In the genomic region with DNA sequence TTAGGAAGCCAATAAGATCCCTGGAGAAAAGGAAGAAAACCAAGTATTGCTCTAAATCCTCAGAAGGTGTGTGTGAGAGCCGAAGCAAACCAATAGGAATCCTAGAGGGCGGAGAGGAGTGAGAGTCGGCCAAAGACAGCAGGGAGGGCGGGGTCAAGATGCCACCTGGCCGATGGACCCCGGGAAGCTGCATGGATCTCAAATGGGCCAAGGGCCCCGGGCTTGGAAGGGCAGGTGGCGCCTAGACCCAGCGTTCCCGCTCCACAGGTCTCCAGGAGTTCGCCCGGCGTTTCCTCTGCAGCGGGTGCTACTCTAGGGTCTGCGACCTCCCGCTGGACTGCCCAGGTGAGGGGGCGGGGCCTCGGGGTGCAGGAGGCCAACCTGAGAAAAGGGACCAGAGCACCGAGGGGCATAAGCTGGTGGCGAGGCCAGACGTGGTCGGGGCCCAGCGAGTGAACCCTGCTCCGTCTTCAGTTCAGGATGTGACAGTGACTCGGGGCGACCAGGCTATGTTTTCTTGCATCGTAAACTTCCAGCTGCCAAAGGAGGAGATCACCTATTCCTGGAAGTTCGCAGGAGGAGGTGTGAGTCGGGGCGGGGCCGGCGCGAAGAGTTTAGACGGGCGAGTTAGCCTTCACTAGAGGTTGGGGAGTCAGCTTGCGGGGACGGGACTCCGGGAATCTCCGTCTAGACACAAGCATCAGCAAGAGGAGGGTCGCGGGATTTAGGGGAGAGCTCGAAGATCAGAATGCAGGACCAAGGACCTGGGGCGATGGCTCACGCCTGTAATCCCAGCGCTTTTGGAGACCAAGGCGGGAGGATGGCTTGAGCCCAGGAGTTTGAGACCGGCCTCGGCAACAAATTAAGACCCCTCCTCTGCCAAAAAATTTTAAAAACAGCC, we compare ENCODE assay signal across 8 cellular contexts. TPM values are rescaled to one million over a fixed set of nuclear protein-coding genes. Genes with fewer than 3 reads are reported as not detected.
DNase-seq lines count a peak whose midpoint lies in the region; ATAC-seq and TF ChIP-seq lines count a peak whose summit lies in the region.

No MANE protein-coding gene starts in this region.

- peaks cover 12% of the 10 kb centered on the region for H3K36me3 Mint-ChIP-seq in activated T-cell treated with anti-CD3 and anti-CD28 coated beads, Interleukin-2, amount 50 U/mL, for 4 hours (ENCODE audit: insufficient read depth)

- peaks cover 31% of the 10 kb centered on the region for H3K4me1 Mint-ChIP-seq in activated T-cell treated with anti-CD3 and anti-CD28 coated beads, Interleukin-2, amount 50 U/mL, for 4 hours (ENCODE audit: low read depth)

- no peaks in the 10 kb centered on the region for H3K9me3 ChIP-seq in right cardiac atrium (ENCODE audit: control insufficient read depth, low read length)
- H3K9me3 ChIP-seq in psoas muscle: no peaks in the 10 kb centered on the region

- intact Hi-C loops in right cardiac atrium (cut with DNase I) (no loop called here), psoas muscle (cut with DNase I) (no loop called here)

- no peak for TF ChIP-seq CTCF in GM12875 (IDR thresholded peaks at IDR 0.05; ENCODE audit: borderline replicate concordance, insufficient read depth, low read depth, low read length)
- TF ChIP-seq CTCF in psoas muscle (IDR thresholded peaks at IDR 0.05): no peak

- H3K4me1 ChIP-seq in right cardiac atrium (ENCODE audit: control insufficient read depth, insufficient read depth, low read length) (peaks cover 14% of the 10 kb centered on the region), psoas muscle (peaks cover 6% of the 10 kb centered on the region)

- ATAC-seq in activated T-cell treated with anti-CD3 and anti-CD28 coated beads, Interleukin-2, amount 50 U/mL, for 4 hours: no peak
- ATAC-seq in right cardiac atrium (peak; percentile 1 to 2), psoas muscle (no peak), GM18867 (IDR thresholded peaks at IDR 0.05; ENCODE audit: unreplicated experiment) (no peak), GM21825 (IDR thresholded peaks at IDR 0.05; ENCODE audit: unreplicated experiment) (no peak)

- H3K4me3 ChIP-seq in GM12875 (ENCODE audit: low read depth, low read length) (peak overlapping the region; percentile 90), right cardiac atrium (ENCODE audit: low read length) (no peak overlapping the region), psoas muscle (peak overlapping the region; percentile 84)

- H3K4me3 Mint-ChIP-seq in activated T-cell treated with anti-CD3 and anti-CD28 coated beads, Interleukin-2, amount 50 U/mL, for 4 hours: peak overlapping the region; percentile 91

- WGBS in right cardiac atrium: 43% methylated on average over 48 of the region's 48 CpGs
- WGBS in psoas muscle, 3 donors: 34 to 42% (median 39%) methylated on average over 48 of the region's 48 CpGs

- DNase-seq in activated T-cell treated with anti-CD3 and anti-CD28 coated beads, Interleukin-2, amount 50 U/mL, for 4 hours: no peak
- DNase-seq in right cardiac atrium (peak in 2 of 3 donors; percentile 74 to 81), psoas muscle (peak in 1 of 2 donors; percentile 35), DMS153 treated with DMSO at 0.1 percent for 48 hours (lab: John Stamatoyannopoulos, UW; ENCODE audit: unreplicated experiment) (no peak)
- DNase-seq in activated CD4-positive, alpha-beta T cell treated with anti-CD3 and anti-CD28 coated beads for 1 hour: no peak

- peak overlapping the region; percentile 92 for H3K27ac ChIP-seq in right cardiac atrium (ENCODE audit: low read length)
- peak overlapping the region; percentile 91 for H3K27ac ChIP-seq in psoas muscle

- H3K27me3 ChIP-seq in right cardiac atrium (ENCODE audit: control insufficient read depth, insufficient read depth) (no peaks in the 10 kb centered on the region), psoas muscle (ENCODE audit: insufficient read depth in 3 of 3, low read length in 2 of 3) (no peaks in the 10 kb centered on the region)

- peaks cover 4% of the 10 kb centered on the region for H3K9me3 Mint-ChIP-seq in activated T-cell treated with anti-CD3 and anti-CD28 coated beads, Interleukin-2, amount 50 U/mL, for 4 hours

- H3K36me3 ChIP-seq in psoas muscle (ENCODE audit: insufficient read depth in 1 of 2, low read depth in 1 of 2): peaks cover 0 to 29% of the 10 kb centered on the region in 2 donors

- peaks cover 6% of the 10 kb centered on the region for H3K27me3 Mint-ChIP-seq in activated T-cell treated with anti-CD3 and anti-CD28 coated beads, Interleukin-2, amount 50 U/mL, for 4 hours (ENCODE audit: low read depth)

RNA-seq across cellular contexts. Expression of a gene that starts 9.9 kb away (rescaled TPM):
- 1 to 10 TPM; 1.6 to 2.3 (median 2.1) TPM for total RNA-seq in activated T-cell treated with anti-CD3 and anti-CD28 coated beads, Interleukin-2, amount 50 U/mL, for 4 hours
- total RNA-seq in right cardiac atrium (10 to 100 TPM; 15.4 to 25.7 (median 17.2) TPM), psoas muscle (1 to 10 TPM; 2.9 to 4.2 (median 3.5) TPM)
- polyA plus RNA-seq in right cardiac atrium (15.0 TPM), psoas muscle (1 to 10 TPM; 1.5 to 5.2 (median 2.1) TPM)

RNA-seq across cellular contexts. Expression of a gene that starts 20.8 kb away (rescaled TPM):
- total RNA-seq in activated T-cell treated with anti-CD3 and anti-CD28 coated beads, Interleukin-2, amount 50 U/mL, for 4 hours: not detected
- 1 to 10 TPM in 3 of 4 donors, under 1 TPM in 1; 0.40 to 1.2 (median 1.1) TPM for total RNA-seq in right cardiac atrium
- polyA plus RNA-seq in right cardiac atrium: 1.7 TPM
- under 1 TPM in 2 of 4 donors, not detected in 2; 0.32 to 0.46 TPM for total RNA-seq in psoas muscle
- under 1 TPM; 0.04 to 0.25 (median 0.04) TPM for polyA plus RNA-seq in psoas muscle

RNA-seq across cellular contexts. Expression of a gene that starts 48.7 kb away (rescaled TPM):
- total RNA-seq in activated T-cell treated with anti-CD3 and anti-CD28 coated beads, Interleukin-2, amount 50 U/mL, for 4 hours: not detected
- total RNA-seq in right cardiac atrium (10 to 100 TPM in 1 of 4 donors, 1 to 10 TPM in 3; 3.6 to 15.1 (median 7.0) TPM), psoas muscle (1 to 10 TPM; 1.5 to 6.7 (median 3.5) TPM)
- polyA plus RNA-seq in right cardiac atrium (0.97 TPM), psoas muscle (1 to 10 TPM in 1 of 3 donors, under 1 TPM in 2; 0.45 to 2.1 (median 0.55) TPM)

RNA-seq across cellular contexts. Expression of a gene that starts 56.4 kb away (rescaled TPM):
- not detected for total RNA-seq in activated T-cell treated with anti-CD3 and anti-CD28 coated beads, Interleukin-2, amount 50 U/mL, for 4 hours
- 1 to 10 TPM; 1.7 to 5.5 (median 3.8) TPM for total RNA-seq in right cardiac atrium
- polyA plus RNA-seq in right cardiac atrium: 0.75 TPM
- 1 to 10 TPM in 3 of 4 donors, under 1 TPM in 1; 0.93 to 1.9 (median 1.1) TPM for total RNA-seq in psoas muscle
- polyA plus RNA-seq in psoas muscle: under 1 TPM; 0.07 to 0.49 (median 0.10) TPM

RNA-seq across cellular contexts. Expression of a gene that starts 58.0 kb away (rescaled TPM):
- not detected for total RNA-seq in activated T-cell treated with anti-CD3 and anti-CD28 coated beads, Interleukin-2, amount 50 U/mL, for 4 hours
- 1 to 10 TPM in 2 of 4 donors, under 1 TPM in 2; 0.42 to 1.4 (median 1.0) TPM for total RNA-seq in right cardiac atrium
- polyA plus RNA-seq in right cardiac atrium: 0.09 TPM
- total RNA-seq in psoas muscle: under 1 TPM; 0.30 to 0.98 (median 0.68) TPM
- polyA plus RNA-seq in psoas muscle: under 1 TPM; 0.06 to 0.21 (median 0.08) TPM

Comparison
In these comparisons a context has a peak if more than half of its experiments do, and no peak if none do; other contexts are left out.
1. ATAC-seq: peak in right cardiac atrium (2 of 2); none in activated T-cell treated with anti-CD3 and anti-CD28 coated beads, Interleukin-2, amount 50 U/mL, for 4 hours (0 of 2), psoas muscle (0 of 4), GM18867 (single experiment) and GM21825 (single experiment).
2. DNase-seq: peak in right cardiac atrium (2 of 3); none in activated T-cell treated with anti-CD3 and anti-CD28 coated beads, Interleukin-2, amount 50 U/mL, for 4 hours (single experiment), DMS153 treated with DMSO at 0.1 percent for 48 hours (single experiment) and activated CD4-positive, alpha-beta T cell treated with anti-CD3 and anti-CD28 coated beads for 1 hour (single experiment).